In the genomic region with DNA sequence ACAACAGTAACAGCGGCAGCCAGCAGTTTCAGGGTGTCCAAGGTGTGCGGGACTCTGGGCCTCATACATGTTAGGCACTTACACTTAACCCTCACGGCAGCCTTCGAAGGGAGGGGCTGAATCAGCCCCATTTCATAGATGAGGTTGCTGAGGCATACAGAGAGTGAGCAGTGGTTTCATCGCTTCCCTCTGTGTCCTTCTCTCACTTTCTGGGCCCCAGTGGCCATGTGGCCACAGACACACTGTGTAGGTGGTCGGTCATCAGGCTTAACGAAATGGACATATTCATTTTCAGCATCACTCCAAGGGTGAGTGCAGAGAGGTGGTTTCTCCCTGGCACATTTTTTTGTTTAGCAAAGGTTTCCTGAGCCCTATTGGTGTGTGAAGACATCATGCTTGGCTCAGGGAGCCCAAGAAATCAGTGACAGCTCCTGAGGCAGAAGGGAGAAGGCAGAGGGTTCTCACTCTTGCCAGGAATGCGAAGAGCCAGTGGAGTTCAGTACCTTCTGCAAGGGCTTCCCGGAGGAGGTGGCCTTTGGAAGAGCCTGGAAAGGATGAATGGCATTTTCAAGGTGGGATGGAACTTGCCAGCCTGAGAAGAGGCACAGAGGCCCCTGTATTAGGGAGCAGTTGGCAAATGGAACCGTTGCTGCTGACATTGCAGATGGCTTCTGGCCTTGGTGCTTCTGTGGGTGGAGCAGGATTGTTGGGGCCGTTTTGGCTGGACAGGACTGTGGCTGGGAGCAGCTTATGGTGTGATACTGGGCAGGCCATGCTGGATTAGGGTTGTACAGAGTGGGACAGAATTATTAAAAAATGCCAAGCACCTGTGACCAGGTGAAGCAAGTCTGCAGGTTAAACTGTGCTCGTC, we compare ENCODE assay signal across 8 cellular contexts.
DNase-seq lines count a peak whose midpoint lies in the region; ATAC-seq, FAIRE-seq and TF ChIP-seq lines count a peak whose summit lies in the region.

No MANE protein-coding gene starts in this region.

- peak overlapping the region; percentile 87 for H3K27ac Mint-ChIP-seq in activated naive CD4-positive, alpha-beta T cell treated with anti-CD3 and anti-CD28 coated beads, Interleukin-2, amount 10 ng/mL, durations not matched to agents 7 days and 5 days
- H3K27ac Mint-ChIP-seq in neural crest cell (ENCODE audit: unreplicated experiment), result peak overlapping the region; percentile 43

- TF ChIP-seq POLR2A in H54 (IDR thresholded peaks at IDR 0.05; ENCODE audit: low read depth, low read length), result no peak

- CTCF ChIA-PET in activated naive CD4-positive, alpha-beta T cell treated with anti-CD3 and anti-CD28 coated beads, Interleukin-2, amount 10 ng/mL, durations not matched to agents 7 days and 5 days (lab: Charles Lee), result interaction anchor here (1.0 to 2.8 kb wide), 4 partner anchors 33 to 89 kb away, joined by 3 to 15 read pairs (median 6); a partner anchor contains a TSS

- peak; percentile 44 for DNase-seq in stimulated activated naive CD4-positive, alpha-beta T cell treated with Interleukin-2 at 50 U/mL for 16 hours (lab: John Stamatoyannopoulos, UW)
- DNase-seq in stimulated activated naive CD4-positive, alpha-beta T cell (lab: John Stamatoyannopoulos, UW), result no peak
- peak; percentile 52 for DNase-seq in activated naive CD4-positive, alpha-beta T cell treated with anti-CD3 and anti-CD28 coated beads, Interleukin-2, amount 10 ng/mL, durations not matched to agents 7 days and 5 days
- DNase-seq in neural crest cell (ENCODE audit: low read depth, low spot score), result no peak
- no peak for DNase-seq in sciatic nerve (ENCODE audit: low spot score)
- no peak for DNase-seq in H54 (ENCODE audit: insufficient read length, low spot score)
- no peak for DNase-seq in middle frontal gyrus (ENCODE audit: extremely low spot score, low spot score)

- peak; percentile 51 for ATAC-seq in HG03139 (IDR thresholded peaks at IDR 0.05; ENCODE audit: unreplicated experiment)
- no peak for ATAC-seq in sciatic nerve

- H3K4me3 Mint-ChIP-seq in activated naive CD4-positive, alpha-beta T cell treated with anti-CD3 and anti-CD28 coated beads, Interleukin-2, amount 10 ng/mL, durations not matched to agents 7 days and 5 days, result peak overlapping the region; percentile 46
- no peak overlapping the region for H3K4me3 Mint-ChIP-seq in neural crest cell

- H3K27me3 Mint-ChIP-seq in activated naive CD4-positive, alpha-beta T cell treated with anti-CD3 and anti-CD28 coated beads, Interleukin-2, amount 10 ng/mL, durations not matched to agents 7 days and 5 days, result no peaks in the 10 kb centered on the region
- no peaks in the 10 kb centered on the region for H3K27me3 Mint-ChIP-seq in neural crest cell (ENCODE audit: low read depth)

- H3K36me3 Mint-ChIP-seq in activated naive CD4-positive, alpha-beta T cell treated with anti-CD3 and anti-CD28 coated beads, Interleukin-2, amount 10 ng/mL, durations not matched to agents 7 days and 5 days, result peaks cover 20% of the 10 kb centered on the region
- peaks cover 15% of the 10 kb centered on the region for H3K36me3 Mint-ChIP-seq in neural crest cell (ENCODE audit: low read depth)

- intact Hi-C loops in sciatic nerve (cut with DNase I), result no loop called here

- no peak for TF ChIP-seq CTCF in neural crest cell (conservative IDR thresholded peaks at IDR 0.05)

- no peaks in the 10 kb centered on the region for H3K9me3 Mint-ChIP-seq in activated naive CD4-positive, alpha-beta T cell treated with anti-CD3 and anti-CD28 coated beads, Interleukin-2, amount 10 ng/mL, durations not matched to agents 7 days and 5 days
- no peaks in the 10 kb centered on the region for H3K9me3 Mint-ChIP-seq in neural crest cell

- peaks cover 52% of the 10 kb centered on the region for H3K4me1 Mint-ChIP-seq in activated naive CD4-positive, alpha-beta T cell treated with anti-CD3 and anti-CD28 coated beads, Interleukin-2, amount 10 ng/mL, durations not matched to agents 7 days and 5 days
- peaks cover 38% of the 10 kb centered on the region for H3K4me1 Mint-ChIP-seq in neural crest cell

- no peak for FAIRE-seq in H54 (lab: Jason Lieb, UNC)

Comparison
In these comparisons a context has a peak if more than half of its experiments do, and no peak if none do; other contexts are left out.
1. DNase-seq: peak in stimulated activated naive CD4-positive, alpha-beta T cell treated with Interleukin-2 at 50 U/mL for 16 hours (single experiment) and activated naive CD4-positive, alpha-beta T cell treated with anti-CD3 and anti-CD28 coated beads, Interleukin-2, amount 10 ng/mL, durations not matched to agents 7 days and 5 days (single experiment); none in stimulated activated naive CD4-positive, alpha-beta T cell (0 of 6), neural crest cell (single experiment), sciatic nerve (single experiment), H54 (single experiment) and middle frontal gyrus (single experiment).